Comparison of ENCODE assay signal across 15 cellular contexts in genomic region chr17:39114744-39115534, GRCh38. TPM values are rescaled to one million over a fixed set of nuclear protein-coding genes. Genes with fewer than 3 reads are reported as not detected.
DNase-seq lines count a peak whose midpoint lies in the region; ATAC-seq and TF ChIP-seq lines count a peak whose summit lies in the region.
"Had no signal": no experiment of that assay in that cellular context is flagged by ENCODE, and none has a peak within 500 bp of the region (broad histone marks: within the 10 kb centered on the region; RNA-seq: fewer than 3 reads in every experiment).

No MANE protein-coding gene starts in this region.

- H3K36me3 Mint-ChIP-seq in natural killer cell treated with Interleukin-12 subunit alpha and Interleukin-12 subunit beta and Interleukin-15 and Interleukin-18, amount 100 ng/mL, for 72 hours, result no peaks in the 10 kb centered on the region
- no peaks in the 10 kb centered on the region for H3K36me3 Mint-ChIP-seq in activated naive CD8-positive, alpha-beta T cell treated with anti-CD3 and anti-CD28 coated beads, Interleukin-2, amount 50 U/mL, for 24 hours (ENCODE audit: low read depth)

- H3K4me1 ChIP-seq in Peyer's patch (no peaks in the 10 kb centered on the region), sigmoid colon (peaks cover 0 to 14% (median 13%) of the 10 kb centered on the region in 4 donors)

- H3K9me3 ChIP-seq in Peyer's patch, result no peaks in the 10 kb centered on the region
- no peaks in the 10 kb centered on the region for H3K9me3 ChIP-seq in sigmoid colon
- H3K9me3 ChIP-seq: esophagus squamous epithelium had no signal

- peaks cover 0 to 8% of the 10 kb centered on the region in 2 donors for H3K4me1 Mint-ChIP-seq in natural killer cell treated with Interleukin-12 subunit alpha and Interleukin-12 subunit beta and Interleukin-15 and Interleukin-18, amount 100 ng/mL, for 72 hours (ENCODE audit: low read depth in 2 of 2)
- H3K4me1 Mint-ChIP-seq in activated naive CD8-positive, alpha-beta T cell treated with anti-CD3 and anti-CD28 coated beads, Interleukin-2, amount 50 U/mL, for 24 hours, result peaks cover 7% of the 10 kb centered on the region

- in situ Hi-C loops in Caki2 (cut with HindIII; ENCODE audit: low pct_unique_long_range_greater_than_20kb, low sequenced_read_pairs), result no loop called here

- no peaks in the 10 kb centered on the region for H3K27me3 Mint-ChIP-seq in natural killer cell treated with Interleukin-12 subunit alpha and Interleukin-12 subunit beta and Interleukin-15 and Interleukin-18, amount 100 ng/mL, for 72 hours
- H3K27me3 Mint-ChIP-seq in activated naive CD8-positive, alpha-beta T cell treated with anti-CD3 and anti-CD28 coated beads, Interleukin-2, amount 50 U/mL, for 24 hours, result no peaks in the 10 kb centered on the region
- H3K27me3 Mint-ChIP-seq: stimulated activated naive CD8-positive, alpha-beta T cell treated with anti-CD3 and anti-CD28 coated beads, Interleukin-15, amount 100 ng/mL, for 72 hours had no signal

- H3K36me3 ChIP-seq in Peyer's patch (no peaks in the 10 kb centered on the region), sigmoid colon (no peaks in the 10 kb centered on the region)
- H3K36me3 ChIP-seq: esophagus squamous epithelium had no signal

- TF ChIP-seq EP300 in sigmoid colon (IDR thresholded peaks at IDR 0.05), result no peak

- ATAC-seq in natural killer cell treated with Interleukin-12 subunit alpha and Interleukin-12 subunit beta and Interleukin-15 and Interleukin-18, amount 100 ng/mL, for 72 hours, result no peak
- no peak for ATAC-seq in activated naive CD8-positive, alpha-beta T cell treated with anti-CD3 and anti-CD28 coated beads, Interleukin-2, amount 50 U/mL, for 24 hours
- ATAC-seq: stimulated activated naive CD8-positive, alpha-beta T cell treated with anti-CD3 and anti-CD28 coated beads, Interleukin-15, amount 100 ng/mL, for 72 hours had no signal

- H3K4me3 ChIP-seq in Peyer's patch, result no peak overlapping the region
- H3K4me3 ChIP-seq in sigmoid colon, result peak overlapping the region in 1 of 4 donors; percentile 13
- H3K4me3 ChIP-seq: esophagus squamous epithelium had no signal

- H3K27ac Mint-ChIP-seq in natural killer cell treated with Interleukin-12 subunit alpha and Interleukin-12 subunit beta and Interleukin-15 and Interleukin-18, amount 100 ng/mL, for 72 hours, result no peak overlapping the region
- no peak overlapping the region for H3K27ac Mint-ChIP-seq in activated naive CD8-positive, alpha-beta T cell treated with anti-CD3 and anti-CD28 coated beads, Interleukin-2, amount 50 U/mL, for 24 hours

- intact Hi-C loops in sigmoid colon (cut with DNase I), result no loop called here

- peak; percentile 37 for DNase-seq in Caki2 (ENCODE audit: low read depth)
- no peak for DNase-seq in Peyer's patch
- DNase-seq in fibroblast of peridontal ligament (ENCODE audit: extremely low read depth), result peak; percentile 71
- peak; percentile 74 for DNase-seq in sigmoid colon
- no peak for DNase-seq in DMS 273 treated with DMSO at 0.1 percent for 48 hours (lab: John Stamatoyannopoulos, UW)
- DNase-seq in effector CD4-positive, alpha-beta T cell, result no peak
- DNase-seq in natural killer cell treated with Interleukin-12 subunit alpha and Interleukin-12 subunit beta and Interleukin-15 and Interleukin-18, amount 100 ng/mL, for 72 hours (ENCODE audit: low spot score), result no peak
- DNase-seq in activated naive CD8-positive, alpha-beta T cell treated with anti-CD3 and anti-CD28 coated beads, Interleukin-2, amount 50 U/mL, for 24 hours, result no peak
- DNase-seq: central memory CD4-positive, alpha-beta T cell; esophagus squamous epithelium; kidney glomerular epithelial cell; NCI-H1092 treated with DMSO at 0.1 percent for 48 hours; NCI-H82; stimulated activated CD4-positive, alpha-beta T cell treated with anti-CD3 and anti-CD28 coated beads, Interleukin-2, amount 100 ng/mL, for 24 hours; stimulated activated naive CD8-positive, alpha-beta T cell treated with anti-CD3 and anti-CD28 coated beads, Interleukin-15, amount 100 ng/mL, for 72 hours had no signal

- no peak for TF ChIP-seq POLR2A in Peyer's patch (IDR thresholded peaks at IDR 0.05)
- TF ChIP-seq POLR2A in sigmoid colon (IDR thresholded peaks at IDR 0.05), result no peak

- no peak overlapping the region for H3K4me3 Mint-ChIP-seq in natural killer cell treated with Interleukin-12 subunit alpha and Interleukin-12 subunit beta and Interleukin-15 and Interleukin-18, amount 100 ng/mL, for 72 hours
- H3K4me3 Mint-ChIP-seq in activated naive CD8-positive, alpha-beta T cell treated with anti-CD3 and anti-CD28 coated beads, Interleukin-2, amount 50 U/mL, for 24 hours, result no peak overlapping the region
- H3K4me3 Mint-ChIP-seq: stimulated activated naive CD8-positive, alpha-beta T cell treated with anti-CD3 and anti-CD28 coated beads, Interleukin-15, amount 100 ng/mL, for 72 hours had no signal

- H3K27ac ChIP-seq in Peyer's patch, result peak overlapping the region in 3 of 4 donors; percentile 25 to 34 (median 26)
- peak overlapping the region; percentile 33 to 76 (median 54) for H3K27ac ChIP-seq in sigmoid colon

- no peaks in the 10 kb centered on the region for H3K9me3 Mint-ChIP-seq in natural killer cell treated with Interleukin-12 subunit alpha and Interleukin-12 subunit beta and Interleukin-15 and Interleukin-18, amount 100 ng/mL, for 72 hours
- no peaks in the 10 kb centered on the region for H3K9me3 Mint-ChIP-seq in activated naive CD8-positive, alpha-beta T cell treated with anti-CD3 and anti-CD28 coated beads, Interleukin-2, amount 50 U/mL, for 24 hours
- H3K9me3 Mint-ChIP-seq: stimulated activated naive CD8-positive, alpha-beta T cell treated with anti-CD3 and anti-CD28 coated beads, Interleukin-15, amount 100 ng/mL, for 72 hours had no signal

- TF ChIP-seq CTCF in Peyer's patch (IDR thresholded peaks at IDR 0.05) (no peak), sigmoid colon (IDR thresholded peaks at IDR 0.05) (no peak)

- WGBS in sigmoid colon, 2 donors, result 74 to 75% methylated on average over 20 of the region's 20 CpGs

- H3K27me3 ChIP-seq in Peyer's patch (no peaks in the 10 kb centered on the region), sigmoid colon (no peaks in the 10 kb centered on the region)
- H3K27me3 ChIP-seq: esophagus squamous epithelium had no signal

RNA-seq across cellular contexts. Expression of gene PLXDC1, which starts 36.5 kb away (rescaled TPM):
- total RNA-seq in Caki2 (2014; rRNA removed; shearing (Covaris generic); ENCODE audit: low replicate concordance), result not detected in 2 replicates
- total RNA-seq in Peyer's patch (10 to 100 TPM; 14.5 to 34.7 (median 18.2) TPM), sigmoid colon (10 to 100 TPM in 3 of 4 donors, 1 to 10 TPM in 1; 6.2 to 13.0 (median 10.3) TPM)
- 1 to 10 TPM; 1.4 to 4.8 (median 3.6) TPM for polyA plus RNA-seq in sigmoid colon
- total RNA-seq in natural killer cell treated with Interleukin-12 subunit alpha and Interleukin-12 subunit beta and Interleukin-15 and Interleukin-18, amount 100 ng/mL, for 72 hours, result under 1 TPM in 1 of 2 donors, not detected in 1; 0.43 TPM

RNA-seq across cellular contexts. Expression of gene ARL5C, which starts 51.0 kb away (rescaled TPM):
- not detected in 2 replicates for total RNA-seq in Caki2 (2014; rRNA removed; shearing (Covaris generic); ENCODE audit: low replicate concordance)
- total RNA-seq in Peyer's patch (not detected), sigmoid colon (under 1 TPM in 1 of 4 donors, not detected in 3; 0.28 TPM)
- not detected for polyA plus RNA-seq in sigmoid colon
- total RNA-seq in natural killer cell treated with Interleukin-12 subunit alpha and Interleukin-12 subunit beta and Interleukin-15 and Interleukin-18, amount 100 ng/mL, for 72 hours, result not detected
- total RNA-seq: esophagus squamous epithelium had no signal

Comparison
In these comparisons a context has a peak if more than half of its experiments do, and no peak if none do; other contexts are left out.
1. DNase-seq: peak in Caki2 (single experiment), fibroblast of peridontal ligament (single experiment) and sigmoid colon (single experiment); none in Peyer's patch (0 of 3), DMS 273 treated with DMSO at 0.1 percent for 48 hours (single experiment), effector CD4-positive, alpha-beta T cell (single experiment), natural killer cell treated with Interleukin-12 subunit alpha and Interleukin-12 subunit beta and Interleukin-15 and Interleukin-18, amount 100 ng/mL, for 72 hours (single experiment) and activated naive CD8-positive, alpha-beta T cell treated with anti-CD3 and anti-CD28 coated beads, Interleukin-2, amount 50 U/mL, for 24 hours (single experiment).